9 cellular contexts compared by ENCODE assay signal in the genomic region with DNA sequence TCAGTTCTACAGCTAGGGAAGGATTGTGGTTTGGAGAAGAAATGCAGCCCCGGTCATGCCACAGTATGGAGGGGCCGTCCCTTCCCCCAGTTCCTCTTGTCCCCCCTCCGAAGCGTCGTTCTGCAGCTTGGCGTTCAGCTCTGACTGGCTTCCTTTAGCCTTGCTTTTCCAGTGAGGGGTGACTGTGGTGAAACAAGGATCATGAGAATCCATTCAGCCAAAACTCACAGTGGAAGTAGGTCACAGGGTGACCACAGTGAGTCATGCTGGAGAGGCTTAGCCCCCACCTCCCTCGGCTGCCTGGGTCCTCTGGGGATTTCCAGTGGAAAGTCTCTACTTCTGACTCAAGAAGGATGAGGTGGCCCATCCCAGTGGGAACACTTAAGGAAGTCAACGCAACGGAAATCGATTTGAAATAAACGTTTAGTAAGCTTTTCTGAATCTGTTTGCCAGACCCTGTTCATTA. TPM values are rescaled to one million over a fixed set of nuclear protein-coding genes. Genes with fewer than 3 reads are reported as not detected.
DNase-seq lines count a peak whose midpoint lies in the region; ATAC-seq and TF ChIP-seq lines count a peak whose summit lies in the region.
"Had no signal": no experiment of that assay in that cellular context is flagged by ENCODE, and none has a peak within 500 bp of the region (broad histone marks: within the 10 kb centered on the region; RNA-seq: fewer than 3 reads in every experiment).

No MANE protein-coding gene starts in this region.

- H3K9ac ChIP-seq in GM23248, result peak overlapping the region; percentile 80

- H4K20me1 ChIP-seq in GM23248 (ENCODE audit: insufficient read depth), result no peaks in the 10 kb centered on the region
- no peaks in the 10 kb centered on the region for H4K20me1 ChIP-seq in GM23338 (replicated peaks; ENCODE audit: insufficient read depth)

- H3K27me3 ChIP-seq in GM23248 (replicated peaks; ENCODE audit: insufficient read depth) (no peaks in the 10 kb centered on the region), spleen (replicated peaks in 1 of 7) (peaks cover 0 to 79% (median 7%) of the 10 kb centered on the region in 7 donors), GM23338 (ENCODE audit: insufficient read depth) (no peaks in the 10 kb centered on the region)

- H3K4me3 ChIP-seq in GM23248 (no peak overlapping the region), spleen (no peak overlapping the region), GM23338 (no peak overlapping the region)

- WGBS in GM23248 (ENCODE audit: low coverage in 1 of 2, low lambda C conversion rate in 2 of 2, missing lambda C conversion rate in 2 of 2), 2 experiments, result 0% methylated on average over 11 of the region's 11 CpGs
- 27 to 36% (median 32%) methylated on average over 11 of the region's 11 CpGs for WGBS in spleen, 5 donors

- peaks cover 0 to 4% of the 10 kb centered on the region in 2 donors for H3K36me3 Mint-ChIP-seq in activated T-cell treated with anti-CD3 and anti-CD28 coated beads, Interleukin-2, amount 50 U/mL, for 72 hours (ENCODE audit: insufficient read depth in 2 of 2)
- H3K36me3 Mint-ChIP-seq in GM23338 (ENCODE audit: low read depth), result peaks cover 28% of the 10 kb centered on the region
- H3K36me3 Mint-ChIP-seq: T-cell had no signal

- in situ Hi-C loops in GM23248 (cut with MboI), result no loop called here

- POLR2A ChIA-PET in GM10248 (lab: Yijun Ruan, JAX), result no interaction called here

- no peak overlapping the region for H2AFZ ChIP-seq in GM23248
- H2AFZ ChIP-seq in GM23338, result no peak overlapping the region

- TF ChIP-seq CTCF in spleen (IDR thresholded peaks at IDR 0.05 in 8 of 11, conservative IDR thresholded peaks at IDR 0.05 in 3 of 11) (no peak), GM23338 (conservative IDR thresholded peaks at IDR 0.05; ENCODE audit: low read depth in 2 of 2) (no peak), GM10248 (IDR thresholded peaks at IDR 0.05; ENCODE audit: control extremely low read depth, extremely low read depth, low read depth, missing control alignments) (no peak)

- H3K4me2 ChIP-seq in GM23248 (ENCODE audit: unreplicated experiment), result peak overlapping the region; percentile 55
- H3K4me2 ChIP-seq in GM23338, result no peak overlapping the region

- H3F3A ChIP-seq in GM23248 (ENCODE audit: insufficient read depth), result peaks cover 29% of the 10 kb centered on the region
- 0 out of 2 replicates have a peak, but pooled peaks cover 4% of the 10 kb centered on the region for H3F3A ChIP-seq in GM23338 (replicated peaks; ENCODE audit: low read depth)

- no peaks in the 10 kb centered on the region for H3K79me2 ChIP-seq in GM23248 (ENCODE audit: insufficient read depth)
- no peaks in the 10 kb centered on the region for H3K79me2 ChIP-seq in GM23338 (replicated peaks; ENCODE audit: insufficient read depth)

- DNase-seq in GM23248 (peak; percentile 100), left cardiac atrium (peak; percentile 75), spleen (peak; percentile 56), GM23338 (ENCODE audit: low spot score) (no peak), GM10248 (ENCODE audit: extremely low spot score) (no peak), NCI-H1694 treated with DMSO at 0.1 percent for 48 hours (lab: John Stamatoyannopoulos, UW) (no peak)
- peak; percentile 28 to 51 for DNase-seq in activated T-cell treated with anti-CD3 and anti-CD28 coated beads, Interleukin-2, amount 50 U/mL, for 72 hours

- peak overlapping the region in 1 of 2 donors; percentile 6 for H3K4me3 Mint-ChIP-seq in activated T-cell treated with anti-CD3 and anti-CD28 coated beads, Interleukin-2, amount 50 U/mL, for 72 hours
- no peak overlapping the region for H3K4me3 Mint-ChIP-seq in GM23338
- H3K4me3 Mint-ChIP-seq: T-cell had no signal

- H3K9me3 ChIP-seq in GM23248 (ENCODE audit: low read depth), result no peaks in the 10 kb centered on the region
- H3K9me3 ChIP-seq in spleen, result peaks cover 0 to 26% (median 6%) of the 10 kb centered on the region in 8 donors

- intact Hi-C loops in left cardiac atrium (cut with DNase I), result no loop called here
- intact Hi-C loops in spleen (cut with DNase I; ENCODE audit: low total_unique reads), result no loop called here

- peak overlapping the region; percentile 96 for H3K27ac ChIP-seq in GM23248
- H3K27ac ChIP-seq in spleen, result peak overlapping the region in 7 of 8 donors; percentile 46 to 75 (median 66)
- no peak overlapping the region for H3K27ac ChIP-seq in GM23338 (ENCODE audit: low read depth)

- H3K9me2 ChIP-seq in GM23248 (ENCODE audit: insufficient read depth) (no peaks in the 10 kb centered on the region), GM23338 (ENCODE audit: insufficient read depth) (no peaks in the 10 kb centered on the region)

- H3K36me3 ChIP-seq in GM23248 (ENCODE audit: low read depth), result no peaks in the 10 kb centered on the region
- no peaks in the 10 kb centered on the region for H3K36me3 ChIP-seq in spleen
- no peaks in the 10 kb centered on the region for H3K36me3 ChIP-seq in GM23338 (ENCODE audit: insufficient read depth)

- peaks cover 6 to 8% of the 10 kb centered on the region in 2 donors for H3K9me3 Mint-ChIP-seq in activated T-cell treated with anti-CD3 and anti-CD28 coated beads, Interleukin-2, amount 50 U/mL, for 72 hours
- H3K9me3 Mint-ChIP-seq in GM23338, result peaks cover 61% of the 10 kb centered on the region
- H3K9me3 Mint-ChIP-seq: T-cell had no signal

- no peak overlapping the region for H3K27ac Mint-ChIP-seq in activated T-cell treated with anti-CD3 and anti-CD28 coated beads, Interleukin-2, amount 50 U/mL, for 72 hours
- no peak overlapping the region for H3K27ac Mint-ChIP-seq in GM23338
- H3K27ac Mint-ChIP-seq: T-cell had no signal

- peaks cover 39% of the 10 kb centered on the region for H3K4me1 Mint-ChIP-seq in activated T-cell treated with anti-CD3 and anti-CD28 coated beads, Interleukin-2, amount 50 U/mL, for 72 hours (ENCODE audit: low read depth)
- H3K4me1 Mint-ChIP-seq in GM23338, result peaks cover 11% of the 10 kb centered on the region

- peaks cover 48% of the 10 kb centered on the region for H3K27me3 Mint-ChIP-seq in activated T-cell treated with anti-CD3 and anti-CD28 coated beads, Interleukin-2, amount 50 U/mL, for 72 hours (ENCODE audit: low read depth)
- peaks cover 18% of the 10 kb centered on the region for H3K27me3 Mint-ChIP-seq in GM23338 (ENCODE audit: insufficient read depth, low read depth, poor library complexity)

- H3K4me1 ChIP-seq in GM23248 (ENCODE audit: insufficient read depth) (peaks cover 36% of the 10 kb centered on the region), spleen (peaks cover 11 to 32% (median 24%) of the 10 kb centered on the region in 6 donors), GM23338 (ENCODE audit: insufficient read depth) (no peaks in the 10 kb centered on the region; the same call in 1 of the 2 replicates)

- CTCF ChIA-PET in GM10248 (lab: Yijun Ruan, JAX), result no interaction called here

- ATAC-seq in activated T-cell treated with anti-CD3 and anti-CD28 coated beads, Interleukin-2, amount 50 U/mL, for 72 hours (replicated peaks in 1 of 2), result peak; percentile 56 to 65
- ATAC-seq in left cardiac atrium (peak; percentile 65 to 77), GM23338 (no peak), GM19023 (IDR thresholded peaks at IDR 0.05; ENCODE audit: unreplicated experiment) (no peak)
- ATAC-seq: T-cell had no signal

- no peak for TF ChIP-seq POLR2A in spleen (IDR thresholded peaks at IDR 0.05)

TF ChIP-seq in GM23338, 12 proteins besides CTCF, POLR2A, EP300 and RAD21 (continues in another document):
- TF ChIP-seq POLR2AphosphoS5 (IDR thresholded peaks at IDR 0.05; ENCODE audit: low read depth) (no peak), REST (IDR thresholded peaks at IDR 0.05; ENCODE audit: unreplicated experiment) (no peak), ZNF331 (CRISPR knock-in tag; IDR thresholded peaks at IDR 0.05; ENCODE audit: low read depth) (no peak), EZH2 (IDR thresholded peaks at IDR 0.05; ENCODE audit: low read depth, unreplicated experiment) (no peak)

RNA-seq across cellular contexts. Expression of gene COL6A2, which starts 37.3 kb away (rescaled TPM):
- 1,939 and 2,103 TPM in 2 replicates for total RNA-seq in GM23248 (2014; rRNA removed; shearing (Covaris generic))
- polyA plus RNA-seq in GM23248 (2016; fragmentation: Nextera tagmentation; extraction: Ambion mirVana) (650 and 676 TPM in 2 replicates), spleen (100 to 1,000 TPM; 101 to 244 (median 110) TPM), GM23338 (2016; fragmentation: Nextera tagmentation; extraction: Ambion mirVana) (28.4 and 31.8 TPM in 2 replicates)
- total RNA-seq in activated T-cell treated with anti-CD3 and anti-CD28 coated beads, Interleukin-2, amount 50 U/mL, for 72 hours, result 10 to 100 TPM; 10.8 to 11.3 TPM
- total RNA-seq in left cardiac atrium (100 to 1,000 TPM; 330 to 350 TPM), spleen (100 to 1,000 TPM; 105 to 259 (median 198) TPM)
- total RNA-seq in GM23338 (2014; rRNA removed; shearing (Covaris generic)), result 68.5 and 89.2 TPM in 2 replicates

Comparison
In these comparisons a context has a peak if more than half of its experiments do, and no peak if none do; other contexts are left out.
1. DNase-seq: peak in GM23248 (single experiment), activated T-cell treated with anti-CD3 and anti-CD28 coated beads, Interleukin-2, amount 50 U/mL, for 72 hours (2 of 2), left cardiac atrium (single experiment) and spleen (single experiment); none in GM23338 (single experiment), GM10248 (single experiment) and NCI-H1694 treated with DMSO at 0.1 percent for 48 hours (single experiment).
2. ATAC-seq: peak in activated T-cell treated with anti-CD3 and anti-CD28 coated beads, Interleukin-2, amount 50 U/mL, for 72 hours (2 of 2) and left cardiac atrium (2 of 2); none in GM23338 (single experiment) and GM19023 (single experiment).